32 cellular contexts compared by ENCODE assay signal in the genomic region with DNA sequence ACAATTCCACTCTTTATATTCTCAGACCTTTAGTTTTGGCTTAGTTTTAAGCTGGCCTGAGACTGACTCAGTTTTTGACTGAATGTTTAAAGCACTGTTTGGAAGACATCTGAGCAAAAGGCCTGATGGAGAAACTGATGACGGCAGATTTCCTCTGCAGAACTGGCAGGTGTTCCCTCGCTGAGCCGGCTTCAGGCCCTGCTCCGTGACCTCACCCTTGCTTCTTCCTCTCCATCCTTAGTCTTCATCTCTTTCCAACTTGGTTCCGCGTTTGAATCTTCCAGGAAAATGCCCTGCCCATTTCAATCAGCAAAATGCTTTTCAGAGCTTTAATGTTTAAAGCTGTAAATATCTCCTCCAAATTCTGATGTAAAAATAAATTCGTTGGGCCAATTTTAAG. TPM values are rescaled to one million over a fixed set of nuclear protein-coding genes. Genes with fewer than 3 reads are reported as not detected.
"Had no signal": no experiment of that assay in that cellular context is flagged by ENCODE, and none has a peak within 500 bp of the region (broad histone marks: within the 10 kb centered on the region; RNA-seq: fewer than 3 reads in every experiment).

No MANE protein-coding gene starts in this region.

- H3K27ac ChIP-seq: brain microvascular endothelial cell, coronary artery, dorsolateral prefrontal cortex, gastrocnemius medialis, pancreas, prostate gland, stomach, thyroid gland, upper lobe of right lung had no signal

- H3K9me3 Mint-ChIP-seq: activated T-cell treated with anti-CD3 and anti-CD28 coated beads, Interleukin-2, amount 50 U/mL, for 4 hours; activated T-helper 17 cell treated with anti-CD3 and anti-CD28 coated beads, Interleukin-2, amount 50 U/mL, for 72 hours; mesothelial cell of epicardium; nephron progenitor cell; stimulated activated naive B cell treated with anti-CD40 and anti-IgM and Interleukin-4, amounts not matched to agents 10 μg/mL and 1 μg/mL and 100 μg/mL, for 72 hours; T-helper 2 cell treated with Interferon-gamma antibody and Interleukin-4, amounts not matched to agents 5 μg/mL and 100 μg/mL, for 36 hours had no signal

- DNase-seq: activated CD4-positive, alpha-beta T cell treated with anti-CD3 and anti-CD28 coated beads for 48 hours; activated CD4-positive, alpha-beta T cell treated with anti-CD3 and anti-CD28 coated beads, Interleukin-2, amount 50 U/mL, for 48 hours; activated gamma-delta T cell treated with Interleukin-2 at 50 U/mL for 16 hours; activated T-cell treated with anti-CD3 and anti-CD28 coated beads, Interleukin-2, amount 50 U/mL, for 4 hours; amniotic stem cell; brain microvascular endothelial cell; dorsolateral prefrontal cortex; effector memory CD4-positive, alpha-beta T cell; erythroblast; gastrocnemius medialis; head of caudate nucleus; hippocampal formation; naive B cell; stimulated activated CD4-positive, alpha-beta T cell treated with anti-CD3 and anti-CD28 coated beads, Interleukin-2, amount 100 ng/mL, for 24 hours; stimulated activated naive B cell treated with anti-CD40 and anti-IgM and Interleukin-4, amounts not matched to agents 10 μg/mL and 1 μg/mL and 100 μg/mL, for 72 hours; stomach; thyroid gland; upper lobe of right lung had no signal

- ATAC-seq: activated CD4-positive, CD25-positive, alpha-beta regulatory T cell treated with anti-CD3 and anti-CD28 coated beads, Interleukin-2, amount 50 U/mL, for 24 hours; activated T-helper 17 cell treated with anti-CD3 and anti-CD28 coated beads, Interleukin-2, amount 50 U/mL, for 72 hours; gastrocnemius medialis had no signal

- H3K4me3 ChIP-seq: coronary artery, gastrocnemius medialis, pancreas, prostate gland, smooth muscle cell, stomach, thyroid gland, upper lobe of right lung had no signal

- H3K36me3 ChIP-seq: prostate gland had no signal

- H3K4me1 ChIP-seq: gastrocnemius medialis, pancreas, prostate gland, upper lobe of right lung had no signal

- H3K4me3 Mint-ChIP-seq: activated T-cell treated with anti-CD3 and anti-CD28 coated beads, Interleukin-2, amount 50 U/mL, for 4 hours; activated T-helper 17 cell treated with anti-CD3 and anti-CD28 coated beads, Interleukin-2, amount 50 U/mL, for 72 hours; mesothelial cell of epicardium; stimulated activated naive B cell treated with anti-CD40 and anti-IgM and Interleukin-4, amounts not matched to agents 10 μg/mL and 1 μg/mL and 100 μg/mL, for 72 hours; T-helper 2 cell treated with Interferon-gamma antibody and Interleukin-4, amounts not matched to agents 5 μg/mL and 100 μg/mL, for 36 hours had no signal

- H3K9me3 ChIP-seq: gastrocnemius medialis, pancreas, prostate gland, thyroid gland, upper lobe of right lung had no signal

- H3K27ac Mint-ChIP-seq: activated T-helper 17 cell treated with anti-CD3 and anti-CD28 coated beads, Interleukin-2, amount 50 U/mL, for 72 hours; mesothelial cell of epicardium; nephron progenitor cell; stimulated activated naive B cell treated with anti-CD40 and anti-IgM and Interleukin-4, amounts not matched to agents 10 μg/mL and 1 μg/mL and 100 μg/mL, for 72 hours; T-helper 2 cell treated with Interferon-gamma antibody and Interleukin-4, amounts not matched to agents 5 μg/mL and 100 μg/mL, for 36 hours had no signal

RNA-seq across cellular contexts. Expression of gene NKX2-4, which starts 6.6 kb away (rescaled TPM):
- total RNA-seq: activated T-cell treated with anti-CD3 and anti-CD28 coated beads, Interleukin-2, amount 50 U/mL, for 4 hours; activated T-helper 17 cell treated with anti-CD3 and anti-CD28 coated beads, Interleukin-2, amount 50 U/mL, for 72 hours; astrocyte; cardiac septum; cerebellum; gastrocnemius medialis; kidney epithelial cell; lower leg skin; mesothelial cell of epicardium; pancreas; smooth muscle cell; stomach; upper lobe of right lung had no signal
- polyA plus RNA-seq: pancreas, smooth muscle cell, stomach had no signal
